In genomic region chr12:94139816-94140215, GRCh38 we compare ENCODE assay signal across 18 cellular contexts.
"Had no signal": no experiment of that assay in that cellular context is flagged by ENCODE, and none has a peak within 500 bp of the region (broad histone marks: within the 10 kb centered on the region; RNA-seq: fewer than 3 reads in every experiment).

No MANE protein-coding gene starts in this region.

- H2AFZ ChIP-seq: parathyroid adenoma had no signal

- H3K27me3 Mint-ChIP-seq: stimulated activated naive B cell treated with anti-CD40 and anti-IgM and Interleukin-4, amounts not matched to agents 10 μg/mL and 1 μg/mL and 100 μg/mL, for 72 hours had no signal

- H3K9ac ChIP-seq: parathyroid adenoma had no signal

- H3K9me3 Mint-ChIP-seq: natural killer cell; stimulated activated naive B cell treated with anti-CD40 and anti-IgM and Interleukin-4, amounts not matched to agents 10 μg/mL and 1 μg/mL and 100 μg/mL, for 72 hours; stimulated activated naive CD8-positive, alpha-beta T cell treated with anti-CD3 and anti-CD28 coated beads, Interleukin-15, Interleukin-2, amounts not matched to agents 100 ng/mL and 50 ng/mL, for 24 hours had no signal

- H3K27ac ChIP-seq: coronary artery, esophagus squamous epithelium, heart right ventricle, lower lobe of right lung, neutrophil, parathyroid adenoma, right lobe of liver, thoracic aorta, tibial nerve, upper lobe of left lung had no signal

- H3K4me3 ChIP-seq: coronary artery, esophagus squamous epithelium, heart right ventricle, lower lobe of right lung, right lobe of liver, thoracic aorta, tibial nerve, upper lobe of left lung had no signal

- H3K36me3 ChIP-seq: esophagus squamous epithelium, heart right ventricle, lower lobe of right lung, neutrophil, right lobe of liver, thoracic aorta, tibial nerve, upper lobe of left lung had no signal

- H3K27ac Mint-ChIP-seq: natural killer cell; progenitor cell of endocrine pancreas; stimulated activated naive B cell treated with anti-CD40 and anti-IgM and Interleukin-4, amounts not matched to agents 10 μg/mL and 1 μg/mL and 100 μg/mL, for 72 hours; stimulated activated naive CD8-positive, alpha-beta T cell treated with anti-CD3 and anti-CD28 coated beads, Interleukin-15, Interleukin-2, amounts not matched to agents 100 ng/mL and 50 ng/mL, for 24 hours had no signal

- H3K9me3 ChIP-seq: esophagus squamous epithelium, heart right ventricle, lower lobe of right lung, neutrophil, right lobe of liver, thoracic aorta, tibial nerve, upper lobe of left lung had no signal

- ATAC-seq: left ventricle myocardium superior had no signal

- DNase-seq: effector memory CD4-positive, alpha-beta T cell; esophagus squamous epithelium; foreskin melanocyte; hippocampal formation; lower lobe of right lung; stimulated activated naive B cell treated with anti-CD40 and anti-IgM and Interleukin-4, amounts not matched to agents 10 μg/mL and 1 μg/mL and 100 μg/mL, for 72 hours had no signal

- H3K4me3 Mint-ChIP-seq: natural killer cell; stimulated activated naive B cell treated with anti-CD40 and anti-IgM and Interleukin-4, amounts not matched to agents 10 μg/mL and 1 μg/mL and 100 μg/mL, for 72 hours; stimulated activated naive CD8-positive, alpha-beta T cell treated with anti-CD3 and anti-CD28 coated beads, Interleukin-15, Interleukin-2, amounts not matched to agents 100 ng/mL and 50 ng/mL, for 24 hours had no signal

- H3K4me1 ChIP-seq: esophagus squamous epithelium, heart right ventricle, lower lobe of right lung, parathyroid adenoma, right lobe of liver, tibial nerve, upper lobe of left lung had no signal

- H3K27me3 ChIP-seq: neutrophil, right lobe of liver, upper lobe of left lung had no signal

- H3K4me1 Mint-ChIP-seq: natural killer cell had no signal

- H3K36me3 Mint-ChIP-seq: natural killer cell; stimulated activated naive B cell treated with anti-CD40 and anti-IgM and Interleukin-4, amounts not matched to agents 10 μg/mL and 1 μg/mL and 100 μg/mL, for 72 hours had no signal
